1 cellular context compared by ENCODE assay signal in the genomic region with DNA sequence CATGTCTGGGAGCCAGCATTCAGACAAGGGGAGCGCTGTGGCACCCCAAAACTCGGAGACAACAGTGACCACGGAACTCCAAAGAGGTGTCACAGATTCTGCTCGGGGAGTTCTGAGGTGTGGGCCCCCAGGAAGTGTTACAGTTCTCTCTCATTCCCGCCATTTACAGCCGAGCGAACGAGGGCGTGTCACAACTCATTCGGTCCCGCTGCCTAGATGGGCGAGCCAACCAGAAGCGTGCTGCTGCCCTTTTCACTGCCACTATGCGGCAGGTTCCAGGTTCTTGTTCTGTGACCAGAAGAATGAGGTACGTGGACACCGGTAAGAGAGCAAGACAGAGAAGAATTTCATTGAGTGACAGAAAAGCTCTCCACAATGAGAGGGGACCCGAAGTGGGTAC.
TF ChIP-seq lines count a peak whose summit lies in the region.

No MANE protein-coding gene starts in this region.

TF ChIP-seq in SK-N-SH, 30 proteins besides CTCF, POLR2A, EP300 and RAD21 (continued from another document):
- TF ChIP-seq, protein P1, sequence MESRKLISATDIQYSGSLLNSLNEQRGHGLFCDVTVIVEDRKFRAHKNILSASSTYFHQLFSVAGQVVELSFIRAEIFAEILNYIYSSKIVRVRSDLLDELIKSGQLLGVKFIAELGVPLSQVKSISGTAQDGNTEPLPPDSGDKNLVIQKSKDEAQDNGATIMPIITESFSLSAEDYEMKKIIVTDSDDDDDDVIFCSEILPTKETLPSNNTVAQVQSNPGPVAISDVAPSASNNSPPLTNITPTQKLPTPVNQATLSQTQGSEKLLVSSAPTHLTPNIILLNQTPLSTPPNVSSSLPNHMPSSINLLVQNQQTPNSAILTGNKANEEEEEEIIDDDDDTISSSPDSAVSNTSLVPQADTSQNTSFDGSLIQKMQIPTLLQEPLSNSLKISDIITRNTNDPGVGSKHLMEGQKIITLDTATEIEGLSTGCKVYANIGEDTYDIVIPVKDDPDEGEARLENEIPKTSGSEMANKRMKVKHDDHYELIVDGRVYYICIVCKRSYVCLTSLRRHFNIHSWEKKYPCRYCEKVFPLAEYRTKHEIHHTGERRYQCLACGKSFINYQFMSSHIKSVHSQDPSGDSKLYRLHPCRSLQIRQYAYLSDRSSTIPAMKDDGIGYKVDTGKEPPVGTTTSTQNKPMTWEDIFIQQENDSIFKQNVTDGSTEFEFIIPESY (IDR thresholded peaks at IDR 0.05; ENCODE audit: borderline replicate concordance, low read depth) = no peak
- TF ChIP-seq, protein P2, sequence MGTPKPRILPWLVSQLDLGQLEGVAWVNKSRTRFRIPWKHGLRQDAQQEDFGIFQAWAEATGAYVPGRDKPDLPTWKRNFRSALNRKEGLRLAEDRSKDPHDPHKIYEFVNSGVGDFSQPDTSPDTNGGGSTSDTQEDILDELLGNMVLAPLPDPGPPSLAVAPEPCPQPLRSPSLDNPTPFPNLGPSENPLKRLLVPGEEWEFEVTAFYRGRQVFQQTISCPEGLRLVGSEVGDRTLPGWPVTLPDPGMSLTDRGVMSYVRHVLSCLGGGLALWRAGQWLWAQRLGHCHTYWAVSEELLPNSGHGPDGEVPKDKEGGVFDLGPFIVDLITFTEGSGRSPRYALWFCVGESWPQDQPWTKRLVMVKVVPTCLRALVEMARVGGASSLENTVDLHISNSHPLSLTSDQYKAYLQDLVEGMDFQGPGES (IDR thresholded peaks at IDR 0.05; ENCODE audit: low read depth, low read length) = no peak
- TF ChIP-seq GABPA (IDR thresholded peaks at IDR 0.05; ENCODE audit: low read depth) (no peak), FOSL2 (IDR thresholded peaks at IDR 0.05; ENCODE audit: borderline replicate concordance, low read depth) (no peak), GATA2 (CRISPR knock-in tag; IDR thresholded peaks at IDR 0.05) (no peak), YY1 (IDR thresholded peaks at IDR 0.05; ENCODE audit: low read depth) (no peak), NRF1 (IDR thresholded peaks at IDR 0.05; ENCODE audit: low read depth, low read length) (no peak)
- TF ChIP-seq, protein P3, sequence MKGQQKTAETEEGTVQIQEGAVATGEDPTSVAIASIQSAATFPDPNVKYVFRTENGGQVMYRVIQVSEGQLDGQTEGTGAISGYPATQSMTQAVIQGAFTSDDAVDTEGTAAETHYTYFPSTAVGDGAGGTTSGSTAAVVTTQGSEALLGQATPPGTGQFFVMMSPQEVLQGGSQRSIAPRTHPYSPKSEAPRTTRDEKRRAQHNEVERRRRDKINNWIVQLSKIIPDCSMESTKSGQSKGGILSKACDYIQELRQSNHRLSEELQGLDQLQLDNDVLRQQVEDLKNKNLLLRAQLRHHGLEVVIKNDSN (IDR thresholded peaks at IDR 0.05; ENCODE audit: borderline replicate concordance, low read depth) = no peak
- TF ChIP-seq, protein P4, sequence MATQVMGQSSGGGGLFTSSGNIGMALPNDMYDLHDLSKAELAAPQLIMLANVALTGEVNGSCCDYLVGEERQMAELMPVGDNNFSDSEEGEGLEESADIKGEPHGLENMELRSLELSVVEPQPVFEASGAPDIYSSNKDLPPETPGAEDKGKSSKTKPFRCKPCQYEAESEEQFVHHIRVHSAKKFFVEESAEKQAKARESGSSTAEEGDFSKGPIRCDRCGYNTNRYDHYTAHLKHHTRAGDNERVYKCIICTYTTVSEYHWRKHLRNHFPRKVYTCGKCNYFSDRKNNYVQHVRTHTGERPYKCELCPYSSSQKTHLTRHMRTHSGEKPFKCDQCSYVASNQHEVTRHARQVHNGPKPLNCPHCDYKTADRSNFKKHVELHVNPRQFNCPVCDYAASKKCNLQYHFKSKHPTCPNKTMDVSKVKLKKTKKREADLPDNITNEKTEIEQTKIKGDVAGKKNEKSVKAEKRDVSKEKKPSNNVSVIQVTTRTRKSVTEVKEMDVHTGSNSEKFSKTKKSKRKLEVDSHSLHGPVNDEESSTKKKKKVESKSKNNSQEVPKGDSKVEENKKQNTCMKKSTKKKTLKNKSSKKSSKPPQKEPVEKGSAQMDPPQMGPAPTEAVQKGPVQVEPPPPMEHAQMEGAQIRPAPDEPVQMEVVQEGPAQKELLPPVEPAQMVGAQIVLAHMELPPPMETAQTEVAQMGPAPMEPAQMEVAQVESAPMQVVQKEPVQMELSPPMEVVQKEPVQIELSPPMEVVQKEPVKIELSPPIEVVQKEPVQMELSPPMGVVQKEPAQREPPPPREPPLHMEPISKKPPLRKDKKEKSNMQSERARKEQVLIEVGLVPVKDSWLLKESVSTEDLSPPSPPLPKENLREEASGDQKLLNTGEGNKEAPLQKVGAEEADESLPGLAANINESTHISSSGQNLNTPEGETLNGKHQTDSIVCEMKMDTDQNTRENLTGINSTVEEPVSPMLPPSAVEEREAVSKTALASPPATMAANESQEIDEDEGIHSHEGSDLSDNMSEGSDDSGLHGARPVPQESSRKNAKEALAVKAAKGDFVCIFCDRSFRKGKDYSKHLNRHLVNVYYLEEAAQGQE (IDR thresholded peaks at IDR 0.05; ENCODE audit: low read depth, low read length) = no peak
